In genomic region chr10:23344251-23344841, GRCh38 we compare ENCODE assay signal across 8 cellular contexts. TPM values are rescaled to one million over a fixed set of nuclear protein-coding genes. Genes with fewer than 3 reads are reported as not detected.
DNase-seq lines count a peak whose midpoint lies in the region; ATAC-seq and TF ChIP-seq lines count a peak whose summit lies in the region.

TSS of gene C10orf67 (minus strand) at chr10:23344797. CDS start at chr10:23344774, 23 bp downstream.

- H3K9ac ChIP-seq in SK-N-SH = peak within 1 kb of the TSS; percentile 87

- no peak for TF ChIP-seq RAD21 in SK-N-SH (IDR thresholded peaks at IDR 0.05; ENCODE audit: low read length)

- H4K20me1 ChIP-seq in SK-N-SH (ENCODE audit: insufficient read depth) = no peaks in the 10 kb centered on the region

- CTCF ChIA-PET in SK-N-SH (lab: Yijun Ruan, JAX) = interaction anchor here (1.0 kb wide), 2 partner anchors 20 to 29 kb away, joined by 3 read pairs; no protein-coding TSS in a partner anchor

- no peaks in the 10 kb centered on the region for H3K27me3 ChIP-seq in SK-N-SH (ENCODE audit: insufficient read depth)

- peak within 1 kb of the TSS; percentile 81 for H2AFZ ChIP-seq in SK-N-SH (ENCODE audit: low read depth)

- H3K79me2 ChIP-seq in SK-N-SH (ENCODE audit: insufficient read depth) = peaks cover 6% of the 10 kb centered on the region; the same call in 1 of the 2 replicates

- H3K36me3 ChIP-seq in SK-N-SH (replicated peaks in 1 of 2; ENCODE audit: control insufficient read depth in 1 of 2, insufficient read depth in 2 of 2, low read length in 1 of 2) = no peaks in the 10 kb centered on the region

- WGBS in SK-N-SH (ENCODE audit: low lambda C conversion rate) = 3% methylated on average over 16 of the region's 31 CpGs

- H3F3A ChIP-seq in SK-N-SH (replicated peaks; ENCODE audit: insufficient read depth) = peaks cover 29% of the 10 kb centered on the region

- POLR2A ChIA-PET in SK-N-SH (lab: Yijun Ruan, JAX) = no interaction called here

- no peaks in the 10 kb centered on the region for H3K9me3 ChIP-seq in SK-N-SH

- ATAC-seq in HG03521 (IDR thresholded peaks at IDR 0.05; ENCODE audit: unreplicated experiment) = no peak

- H3K4me2 ChIP-seq in SK-N-SH = peak within 1 kb of the TSS; percentile 97

- TF ChIP-seq EP300 in SK-N-SH (IDR thresholded peaks at IDR 0.05; ENCODE audit: borderline replicate concordance in 1 of 2, low read depth in 1 of 2, low read length in 1 of 2) = peak in 1 of 2 experiments; percentile 31; a peak in 1 of 4 replicates

- DNase-seq in activated T-cell treated with anti-CD3 and anti-CD28 coated beads, Interleukin-2, amount 50 U/mL, for 1 hour = peak; percentile 31
- DNase-seq in activated T-cell treated with anti-CD3 and anti-CD28 coated beads for 4 hours (no peak), SK-N-SH (peak; percentile 79), kidney tubule cell (ENCODE audit: low spot score) (peak; percentile 57), NK-92 (lab: John Stamatoyannopoulos, UW; ENCODE audit: unreplicated experiment) (no peak)
- DNase-seq in stimulated activated CD4-positive, alpha-beta T cell treated with anti-CD3 and anti-CD28 coated beads, Interleukin-4, amount 100 ng/mL, for 1 hour = peak; percentile 52

- H3K9me2 ChIP-seq in SK-N-SH = no peaks in the 10 kb centered on the region

- peak within 1 kb of the TSS; percentile 59 to 67 for H3K4me3 ChIP-seq in SK-N-SH (ENCODE audit: low read depth in 2 of 2, low read length in 1 of 2)

- H3K4me1 ChIP-seq in SK-N-SH (ENCODE audit: control insufficient read depth in 1 of 2, insufficient read depth in 2 of 2, low read depth in 1 of 2, low read length in 1 of 2) = peaks cover 2 to 41% of the 10 kb centered on the region in 2 experiments

- no peak for TF ChIP-seq CTCF in SK-N-SH (IDR thresholded peaks at IDR 0.05)

- peak within 1 kb of the TSS; percentile 45 to 97; a peak in 3 of 4 replicates for H3K27ac ChIP-seq in SK-N-SH (ENCODE audit: low read depth in 2 of 2, low read length in 1 of 2)
- peak within 1 kb of the TSS; percentile 79 for H3K27ac ChIP-seq in cingulate gyrus (ENCODE audit: low read depth, low read length)

TF ChIP-seq in SK-N-SH, 30 proteins besides CTCF, POLR2A, EP300 and RAD21:
- TF ChIP-seq TAF1 (IDR thresholded peaks at IDR 0.05; ENCODE audit: borderline replicate concordance, low read depth, low read length) = peak; percentile 41; the same call in 1 of the 2 replicates
- TF ChIP-seq POLR2AphosphoS5 (IDR thresholded peaks at IDR 0.05; ENCODE audit: low read depth, low read length) = peak; percentile 32; the same call in 1 of the 2 replicates
- TF ChIP-seq ELF1 (IDR thresholded peaks at IDR 0.05) = no peak
- TF ChIP-seq MAX (IDR thresholded peaks at IDR 0.05; ENCODE audit: low read depth) = peak; percentile 75

RNA-seq across cellular contexts. Expression of gene C10orf67, which starts in this region (rescaled TPM):
- 0.97 and 1.1 TPM in 2 replicates for polyA plus RNA-seq in SK-N-SH (2012; rRNA removed)
- polyA plus RNA-seq in SK-N-SH (2012; cell fraction: cytosol; rRNA removed) = 0.87 and 1.2 TPM in 2 replicates
- 3.1 and 3.4 TPM in 2 replicates for polyA plus RNA-seq in SK-N-SH (2012; cell fraction: nucleus; rRNA removed)

Comparison
In these comparisons a context has a peak if more than half of its experiments do, and no peak if none do; other contexts are left out.
1. DNase-seq: peak in activated T-cell treated with anti-CD3 and anti-CD28 coated beads, Interleukin-2, amount 50 U/mL, for 1 hour (single experiment), SK-N-SH (single experiment), kidney tubule cell (single experiment) and stimulated activated CD4-positive, alpha-beta T cell treated with anti-CD3 and anti-CD28 coated beads, Interleukin-4, amount 100 ng/mL, for 1 hour (single experiment); none in activated T-cell treated with anti-CD3 and anti-CD28 coated beads for 4 hours (single experiment) and NK-92 (single experiment).